Comparison of ENCODE assay signal across 14 cellular contexts in the genomic region with DNA sequence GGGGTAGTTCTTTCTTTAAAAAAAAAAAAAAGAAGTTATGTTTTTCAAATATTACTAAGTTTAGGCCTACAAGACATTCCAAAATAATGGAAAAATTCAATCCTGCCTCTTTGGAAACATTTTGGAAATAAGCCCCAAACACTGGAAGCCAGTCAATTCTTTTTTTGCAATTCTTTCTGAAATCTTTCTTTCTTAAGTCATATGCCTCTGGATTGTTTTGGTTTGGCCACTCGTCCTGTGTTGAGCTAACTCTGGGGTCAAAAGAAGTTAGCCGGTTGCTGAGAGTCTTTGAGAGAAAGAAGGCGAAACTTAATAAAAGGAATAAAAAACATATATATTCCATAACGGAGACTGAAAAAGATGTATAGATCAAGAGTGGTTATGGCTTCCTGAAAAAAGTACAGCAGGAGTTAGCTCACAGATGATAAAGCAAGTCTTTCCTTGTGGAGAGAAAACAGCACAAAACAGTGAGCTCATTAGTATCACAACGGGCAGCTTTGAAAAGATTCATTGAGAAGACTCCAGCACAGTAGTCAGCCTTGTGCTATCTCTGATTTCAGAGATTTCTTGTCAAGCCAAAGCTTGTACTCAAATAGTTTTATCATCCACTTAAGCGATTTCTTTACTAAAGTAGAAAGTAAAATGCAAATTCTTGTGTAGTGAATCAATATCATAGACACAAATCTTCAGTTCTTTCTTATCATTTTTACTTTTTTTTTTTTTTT.
A peak's percentile ranks its signal among the peaks of the same experiment; 100 is the strongest.
DNase-seq lines count a peak whose midpoint lies in the region; ATAC-seq and TF ChIP-seq lines count a peak whose summit lies in the region.
"Had no signal": no experiment of that assay in that cellular context is flagged by ENCODE, and none has a peak within 500 bp of the region (broad histone marks: within the 10 kb centered on the region; RNA-seq: fewer than 3 reads in every experiment).

No MANE protein-coding gene starts in this region.

- no peaks in the 10 kb centered on the region for H3K27me3 ChIP-seq in cardiac muscle cell
- H3K27me3 ChIP-seq in ovary: no peaks in the 10 kb centered on the region
- H3K27me3 ChIP-seq: SJCRH30 had no signal

- no peak for TF ChIP-seq POLR2A in ovary (IDR thresholded peaks at IDR 0.05)

- peak overlapping the region in 4 of 5 experiments; percentile 28 to 89 (median 66) for H3K27ac Mint-ChIP-seq in brain
- H3K27ac Mint-ChIP-seq: activated naive CD8-positive, alpha-beta T cell treated with anti-CD3 and anti-CD28 coated beads for 36 hours; stimulated activated effector memory CD8-positive, alpha-beta T cell treated with anti-CD3 and anti-CD28 coated beads, Interleukin-12 subunit alpha, Interleukin-12 subunit beta, amount 100 ng/mL, for 72 hours had no signal

- peaks cover 22% of the 10 kb centered on the region for H3K36me3 Mint-ChIP-seq in brain
- H3K36me3 Mint-ChIP-seq: activated naive CD8-positive, alpha-beta T cell treated with anti-CD3 and anti-CD28 coated beads for 36 hours; stimulated activated effector memory CD8-positive, alpha-beta T cell treated with anti-CD3 and anti-CD28 coated beads, Interleukin-12 subunit alpha, Interleukin-12 subunit beta, amount 100 ng/mL, for 72 hours had no signal

- peak overlapping the region in 2 of 5 experiments; percentile 17 to 23 for H3K4me3 Mint-ChIP-seq in brain
- H3K4me3 Mint-ChIP-seq: activated naive CD8-positive, alpha-beta T cell treated with anti-CD3 and anti-CD28 coated beads for 36 hours; stimulated activated effector memory CD8-positive, alpha-beta T cell treated with anti-CD3 and anti-CD28 coated beads, Interleukin-12 subunit alpha, Interleukin-12 subunit beta, amount 100 ng/mL, for 72 hours had no signal

- H3K9me3 ChIP-seq in cardiac muscle cell (ENCODE audit: low read depth) (no peaks in the 10 kb centered on the region), ovary (no peaks in the 10 kb centered on the region)
- H3K9me3 ChIP-seq: A549, SJCRH30 had no signal

- H3K9me3 Mint-ChIP-seq in brain: no peaks in the 10 kb centered on the region
- H3K9me3 Mint-ChIP-seq: activated naive CD8-positive, alpha-beta T cell treated with anti-CD3 and anti-CD28 coated beads for 36 hours; stimulated activated effector memory CD8-positive, alpha-beta T cell treated with anti-CD3 and anti-CD28 coated beads, Interleukin-12 subunit alpha, Interleukin-12 subunit beta, amount 100 ng/mL, for 72 hours had no signal

- H3K27me3 Mint-ChIP-seq in brain: no peaks in the 10 kb centered on the region

- H3K4me1 ChIP-seq in cardiac muscle cell (ENCODE audit: low read depth): peaks cover 31% of the 10 kb centered on the region
- H3K4me1 ChIP-seq in ovary (ENCODE audit: insufficient read depth): no peaks in the 10 kb centered on the region
- H3K4me1 ChIP-seq: SJCRH30 had no signal

- 19 to 30% (median 29%) methylated on average over 6 of the region's 6 CpGs for WGBS in ovary, 3 donors

- H3K36me3 ChIP-seq in cardiac muscle cell: peaks cover 4% of the 10 kb centered on the region
- H3K36me3 ChIP-seq in ovary: no peaks in the 10 kb centered on the region

- DNase-seq in AG08396 (ENCODE audit: low spot score) (peak; percentile 6), cardiac muscle cell (ENCODE audit: low read depth in 1 of 2, low spot score in 1 of 2) (peak in 1 of 2 donors; percentile 62), ovary (peak in 1 of 5 donors; percentile 34), foreskin fibroblast (no peak)
- no peak for DNase-seq in activated CD4-positive, CD25-positive, alpha-beta regulatory T cell (lab: John Stamatoyannopoulos, UW)
- DNase-seq: activated naive CD8-positive, alpha-beta T cell treated with anti-CD3 and anti-CD28 coated beads for 36 hours; erythroblast; NCI-H510A; SJCRH30 had no signal

- peaks cover 27% of the 10 kb centered on the region for H3K4me1 Mint-ChIP-seq in brain
- H3K4me1 Mint-ChIP-seq: activated naive CD8-positive, alpha-beta T cell treated with anti-CD3 and anti-CD28 coated beads for 36 hours; stimulated activated effector memory CD8-positive, alpha-beta T cell treated with anti-CD3 and anti-CD28 coated beads, Interleukin-12 subunit alpha, Interleukin-12 subunit beta, amount 100 ng/mL, for 72 hours had no signal

- no peak for TF ChIP-seq EP300 in ovary (IDR thresholded peaks at IDR 0.05)

- H3K4me3 ChIP-seq in cardiac muscle cell (no peak overlapping the region), ovary (no peak overlapping the region), foreskin fibroblast (ENCODE audit: low read depth in 1 of 2, low read length in 2 of 2) (no peak overlapping the region)
- H3K4me3 ChIP-seq: A549, SJCRH30 had no signal

- H3K27ac ChIP-seq in cardiac muscle cell (peak overlapping the region; percentile 87), ovary (peak overlapping the region; percentile 19 to 36)
- H3K27ac ChIP-seq: A549, SJCRH30 had no signal

- intact Hi-C loops in ovary (cut with DNase I): no loop called here

- no peak for ATAC-seq in GM21576 (IDR thresholded peaks at IDR 0.05; ENCODE audit: unreplicated experiment)
- ATAC-seq in HG03175 (IDR thresholded peaks at IDR 0.05; ENCODE audit: unreplicated experiment): no peak
- ATAC-seq: A549; stimulated activated effector memory CD8-positive, alpha-beta T cell treated with anti-CD3 and anti-CD28 coated beads, Interleukin-12 subunit alpha, Interleukin-12 subunit beta, amount 100 ng/mL, for 72 hours had no signal

- TF ChIP-seq CTCF in brain (conservative IDR thresholded peaks at IDR 0.05) (no peak), cardiac muscle cell (IDR thresholded peaks at IDR 0.05; ENCODE audit: low read depth, low read length) (no peak), ovary (IDR thresholded peaks at IDR 0.05) (no peak), foreskin fibroblast (IDR thresholded peaks at IDR 0.05; ENCODE audit: low read depth, low read length) (no peak)
